Comparison of ENCODE assay signal across 10 cellular contexts in the genomic region with DNA sequence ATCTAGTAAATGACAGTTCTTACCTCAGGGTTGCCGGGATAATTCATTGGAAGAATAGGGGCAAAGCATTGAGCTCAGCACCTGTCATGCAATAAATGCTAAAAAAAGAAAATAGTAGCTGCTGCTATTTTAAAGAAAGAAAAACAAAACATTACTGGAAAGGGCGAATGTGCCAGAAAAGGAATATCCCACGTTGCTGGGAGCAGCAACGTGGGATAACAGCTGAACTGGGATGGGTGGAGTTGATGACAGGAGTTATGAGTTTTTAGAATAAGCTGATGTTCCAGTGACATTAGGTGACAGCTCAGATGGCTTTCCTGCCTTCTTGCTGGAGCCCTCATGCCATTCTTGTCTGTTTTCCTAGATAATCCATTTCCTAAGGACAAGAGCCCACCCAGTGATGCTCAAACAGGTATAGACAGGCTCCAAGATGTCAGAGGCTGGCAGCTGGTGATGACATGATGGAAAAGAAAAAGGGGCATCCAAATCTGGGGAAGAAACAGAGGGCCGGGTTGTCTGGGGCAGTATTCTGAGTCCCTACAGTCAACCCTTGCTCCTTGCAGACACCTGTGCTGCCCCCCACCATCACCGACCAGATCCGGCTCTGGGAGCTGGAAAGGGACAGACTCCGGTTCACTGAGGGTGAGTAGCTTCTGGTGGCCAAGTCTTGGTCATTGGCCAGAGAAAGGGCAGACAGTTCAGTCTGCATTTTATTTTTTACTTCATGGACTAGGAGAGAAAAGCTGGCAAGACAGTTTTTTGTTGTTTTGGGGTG. TPM values are rescaled to one million over a fixed set of nuclear protein-coding genes. Genes with fewer than 3 reads are reported as not detected.
DNase-seq lines count a peak whose midpoint lies in the region; ATAC-seq and TF ChIP-seq lines count a peak whose summit lies in the region.
"Had no signal": no experiment of that assay in that cellular context is flagged by ENCODE, and none has a peak within 500 bp of the region (broad histone marks: within the 10 kb centered on the region; RNA-seq: fewer than 3 reads in every experiment).

No MANE protein-coding gene starts in this region.

- no peaks in the 10 kb centered on the region for H3K9me3 Mint-ChIP-seq in WTC11

- H3K27me3 Mint-ChIP-seq in WTC11 (ENCODE audit: low read depth) = no peaks in the 10 kb centered on the region; the same call in 1 of the 2 replicates

- DNase-seq in WTC11 (ENCODE audit: low spot score) (no peak), left ventricle myocardium inferior (no peak), midbrain (lab: John Stamatoyannopoulos, UW) (no peak), retina (no peak), GM19238 (ENCODE audit: insufficient read length, low spot score) (no peak), NAMALWA (ENCODE audit: low spot score) (no peak)
- DNase-seq: NCI-H2029 had no signal

- TF ChIP-seq CTCF in DOHH2 (IDR thresholded peaks at IDR 0.05; ENCODE audit: low read depth, low read length, poor library complexity, severe bottlenecking) (no peak), WTC11 (IDR thresholded peaks at IDR 0.05) (no peak), left ventricle myocardium inferior (IDR thresholded peaks at IDR 0.05; ENCODE audit: borderline replicate concordance) (no peak)

- no peak overlapping the region for H3K9ac ChIP-seq in rectal smooth muscle tissue (ENCODE audit: low read length)

- H3K4me3 ChIP-seq in DOHH2 (ENCODE audit: low read length) = no peak overlapping the region
- no peak overlapping the region for H3K4me3 ChIP-seq in left ventricle myocardium inferior
- peak overlapping the region; percentile 65 for H3K4me3 ChIP-seq in rectal smooth muscle tissue (ENCODE audit: low read length)

- peak overlapping the region; percentile 90 for H3K4me3 Mint-ChIP-seq in WTC11

- H4K20me1 ChIP-seq in DOHH2 (ENCODE audit: control insufficient read depth, insufficient read depth, low read depth, low read length) = no peaks in the 10 kb centered on the region

- POLR2A ChIA-PET in WTC11 (lab: Charles Lee) = interaction anchor here (0.5 to 2.2 kb wide), 6 partner anchors 12 to 802 kb away, joined by 3 to 12 read pairs (median 6); no protein-coding TSS in a partner anchor

- peaks cover 31% of the 10 kb centered on the region for H3K4me1 ChIP-seq in DOHH2 (ENCODE audit: control insufficient read depth, low read length)
- H3K4me1 ChIP-seq in left ventricle myocardium inferior = peaks cover 40% of the 10 kb centered on the region
- peaks cover 14% of the 10 kb centered on the region for H3K4me1 ChIP-seq in rectal smooth muscle tissue (ENCODE audit: control insufficient read depth, insufficient read depth, low read length)

- peaks cover 31% of the 10 kb centered on the region for H3K4me1 Mint-ChIP-seq in WTC11

- H3K9me2 ChIP-seq in DOHH2 (replicated peaks; ENCODE audit: control insufficient read depth, low read length) = no peaks in the 10 kb centered on the region

- H3K27ac ChIP-seq in DOHH2 (ENCODE audit: low read depth, low read length) (no peak overlapping the region), left ventricle myocardium inferior (replicated peaks) (peak overlapping the region; percentile 95), rectal smooth muscle tissue (ENCODE audit: low read depth, low read length) (no peak overlapping the region)

- peaks cover 41% of the 10 kb centered on the region for H3K36me3 Mint-ChIP-seq in WTC11

- CTCF ChIA-PET in WTC11 (lab: Charles Lee) = interaction anchor here (0.6 to 6.4 kb wide), 31 partner anchors 11 to 502 kb away, joined by 3 to 124 read pairs (median 5); partner anchors contain the start of genes DDR1 and MUCL3

- H3F3A ChIP-seq in DOHH2 (ENCODE audit: control insufficient read depth, insufficient read depth) = 0 out of 2 replicates have a peak, but pooled peaks cover 5% of the 10 kb centered on the region

- H3K79me2 ChIP-seq in DOHH2 (ENCODE audit: control insufficient read depth, low read length) = peaks cover 33% of the 10 kb centered on the region

- peaks cover 57% of the 10 kb centered on the region for H3K36me3 ChIP-seq in DOHH2 (ENCODE audit: control insufficient read depth, low read length)
- H3K36me3 ChIP-seq in left ventricle myocardium inferior = peaks cover 36% of the 10 kb centered on the region
- H3K36me3 ChIP-seq in rectal smooth muscle tissue (ENCODE audit: control insufficient read depth, insufficient read depth, low read length) = peaks cover 19% of the 10 kb centered on the region

- H3K9me3 ChIP-seq in DOHH2 (ENCODE audit: control insufficient read depth, insufficient read depth, low read length) (no peaks in the 10 kb centered on the region), left ventricle myocardium inferior (replicated peaks) (no peaks in the 10 kb centered on the region)
- H3K9me3 ChIP-seq: neutrophil had no signal

- peak overlapping the region; percentile 25 for H3K27ac Mint-ChIP-seq in WTC11

- ATAC-seq in WTC11 = no peak

- intact Hi-C loops in left ventricle myocardium inferior (cut with micrococcal nuclease) = no loop called here

- H3K27me3 ChIP-seq in DOHH2 (ENCODE audit: control insufficient read depth, low read length) (no peaks in the 10 kb centered on the region), left ventricle myocardium inferior (ENCODE audit: low read depth) (no peaks in the 10 kb centered on the region), rectal smooth muscle tissue (ENCODE audit: control insufficient read depth, insufficient read depth, low read length) (no peaks in the 10 kb centered on the region)
- H3K27me3 ChIP-seq: neutrophil had no signal

- peak overlapping the region; percentile 74; the same call in 1 of the 2 replicates for H3K4me2 ChIP-seq in DOHH2 (ENCODE audit: low read length)

TF ChIP-seq in WTC11, 78 proteins besides CTCF, POLR2A, EP300 and RAD21:
- TF ChIP-seq ATF1 (CRISPR knock-in tag; IDR thresholded peaks at IDR 0.05) (no peak), PRRX2 (CRISPR knock-in tag; IDR thresholded peaks at IDR 0.05) (no peak), ELF4 (CRISPR knock-in tag; IDR thresholded peaks at IDR 0.05; ENCODE audit: low read depth) (no peak)

RNA-seq across cellular contexts. Expression of gene VARS2, which starts 1.1 kb away (rescaled TPM):
- total RNA-seq in WTC11 (2021) (65.6 to 74.1 TPM (median 69.9 TPM) in 3 replicates), left ventricle myocardium inferior (21.0 TPM)

RNA-seq across cellular contexts. Expression of gene GTF2H4, which starts 4.9 kb away (rescaled TPM):
- total RNA-seq in WTC11 (2021) (46.2 to 49.7 TPM (median 49.2 TPM) in 3 replicates), left ventricle myocardium inferior (23.0 TPM)

RNA-seq across cellular contexts. Expression of gene SFTA2, which starts 19.0 kb away (rescaled TPM):
- total RNA-seq in WTC11 (2021) = 0.66 to 0.80 TPM in 2 of 3 replicates, not detected in the other
- total RNA-seq in left ventricle myocardium inferior = not detected

RNA-seq across cellular contexts. Expression of gene MUCL3, which starts 27.8 kb away (rescaled TPM):
- total RNA-seq in WTC11 (2021) (0.15 to 0.21 TPM (median 0.18 TPM) in 3 replicates), left ventricle myocardium inferior (not detected)

RNA-seq across cellular contexts. Expression of gene DDR1, which starts 28.6 kb away (rescaled TPM):
- total RNA-seq in WTC11 (2021) = 195 to 230 TPM (median 203 TPM) in 3 replicates
- 28.2 TPM for total RNA-seq in left ventricle myocardium inferior
